8 cellular contexts compared by ENCODE assay signal in the genomic region with DNA sequence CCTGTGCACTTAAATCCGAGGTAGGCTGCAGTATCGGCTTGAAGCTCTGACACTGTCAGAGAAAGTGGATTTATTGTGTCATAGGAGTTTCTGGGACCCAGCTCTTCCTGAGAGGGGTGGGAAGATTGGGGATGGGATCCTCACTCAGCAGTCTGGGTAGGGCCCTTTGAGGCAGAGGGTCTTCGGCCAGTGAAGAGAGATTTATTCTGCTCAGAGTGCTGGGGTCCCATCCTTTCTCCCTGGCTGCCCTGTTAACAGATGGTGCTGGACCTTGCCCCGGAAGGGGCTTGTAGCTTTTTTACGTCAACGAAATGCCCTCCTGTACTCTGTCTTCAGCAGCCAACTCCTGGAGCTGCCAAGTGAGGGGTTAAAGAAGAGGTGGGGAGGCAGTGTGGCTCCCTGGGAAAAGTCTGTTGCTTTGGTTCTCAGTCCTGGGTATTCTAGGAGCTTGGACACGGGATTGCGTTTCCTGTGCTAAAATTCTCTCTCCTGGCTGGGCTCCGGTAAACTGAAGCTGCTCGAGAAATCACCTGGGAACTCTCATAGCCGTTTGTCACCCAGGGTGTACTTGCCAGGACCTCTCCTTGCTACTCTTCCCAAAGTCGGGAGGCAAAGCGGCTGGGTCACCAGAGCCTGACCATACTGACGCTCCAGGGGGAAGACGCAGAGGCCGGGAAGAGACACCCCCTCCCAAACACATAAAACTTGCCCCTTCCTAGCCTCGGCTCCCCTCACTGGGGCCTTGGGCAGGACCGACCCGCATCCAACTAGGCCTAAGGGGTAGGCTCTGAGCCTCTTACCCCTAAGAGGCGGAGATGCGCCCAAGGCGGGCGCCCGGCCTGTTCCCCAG. TPM values are rescaled to one million over a fixed set of nuclear protein-coding genes. Genes with fewer than 3 reads are reported as not detected.
DNase-seq lines count a peak whose midpoint lies in the region; ATAC-seq and TF ChIP-seq lines count a peak whose summit lies in the region.

No MANE protein-coding gene starts in this region.

- ATAC-seq in GM19463 (IDR thresholded peaks at IDR 0.05; ENCODE audit: unreplicated experiment) (peak; percentile 9), RWPE2 (ENCODE audit: low read depth) (peak; percentile 2; the same call in 2 of the 3 replicates)

- H3K4me3 ChIP-seq in RWPE2 (ENCODE audit: severe bottlenecking) (peak overlapping the region; percentile 75), esophagus (ENCODE audit: low read depth in 1 of 2, low read length in 2 of 2) (peak overlapping the region; percentile 76 to 79)

- no peaks in the 10 kb centered on the region for H3K27me3 Mint-ChIP-seq in nephron (ENCODE audit: low read depth)

- 29 to 35% methylated on average over 24 of the region's 24 CpGs for WGBS in esophagus, 2 donors

- H3K27me3 ChIP-seq in RWPE2 (ENCODE audit: insufficient read depth, poor library complexity, severe bottlenecking) = no peaks in the 10 kb centered on the region
- H3K27me3 ChIP-seq in esophagus (ENCODE audit: control insufficient read depth in 1 of 2, insufficient read depth in 2 of 2, low read length in 2 of 2) = no peaks in the 10 kb centered on the region

- H3K4me1 Mint-ChIP-seq in nephron = peaks cover 45% of the 10 kb centered on the region

- H3K9me3 Mint-ChIP-seq in nephron = no peaks in the 10 kb centered on the region

- H3K4me3 Mint-ChIP-seq in nephron = peak overlapping the region; percentile 92 to 94 (median 93)

- H3K4me1 ChIP-seq in RWPE2 (ENCODE audit: insufficient read depth, poor library complexity, severe bottlenecking) = no peaks in the 10 kb centered on the region
- H3K4me1 ChIP-seq in esophagus (ENCODE audit: control insufficient read depth in 2 of 2, insufficient read depth in 2 of 2, low read length in 1 of 2) = peaks cover 3 to 14% of the 10 kb centered on the region in 2 donors

- H3K27ac ChIP-seq in 22Rv1 (peak overlapping the region; percentile 91), RWPE2 (ENCODE audit: poor library complexity, severe bottlenecking) (peak overlapping the region; percentile 48), esophagus (ENCODE audit: low read depth in 2 of 2, low read length in 1 of 2) (peak overlapping the region; percentile 91 to 99)

- peak overlapping the region; percentile 85 to 97 (median 96) for H3K27ac Mint-ChIP-seq in nephron

- DNase-seq in RWPE2 (ENCODE audit: low spot score) (no peak), NCI-H2171 (lab: John Stamatoyannopoulos, UW) (no peak), superior temporal gyrus (ENCODE audit: extremely low spot score) (no peak), COLO829 (ENCODE audit: low spot score) (no peak)

- H3K36me3 Mint-ChIP-seq in nephron (ENCODE audit: low read depth) = peaks cover 13% of the 10 kb centered on the region

- H3K9me3 ChIP-seq in RWPE2 (ENCODE audit: severe bottlenecking) (no peaks in the 10 kb centered on the region), esophagus (ENCODE audit: control insufficient read depth in 2 of 2, insufficient read depth in 1 of 2, low read depth in 1 of 2, low read length in 1 of 2) (no peaks in the 10 kb centered on the region)

- H3K36me3 ChIP-seq in RWPE2 (ENCODE audit: low read depth) (peaks cover 14% of the 10 kb centered on the region; the same call in 1 of the 2 replicates), esophagus (ENCODE audit: control insufficient read depth in 2 of 2, insufficient read depth in 2 of 2, low read length in 1 of 2) (peaks cover 0 to 12% of the 10 kb centered on the region in 2 donors)

- no peak for TF ChIP-seq CTCF in 22Rv1 (IDR thresholded peaks at IDR 0.05)
- no peak for TF ChIP-seq CTCF in RWPE2 (IDR thresholded peaks at IDR 0.05; ENCODE audit: poor library complexity, severe bottlenecking)
- TF ChIP-seq CTCF in nephron (IDR thresholded peaks at IDR 0.05; ENCODE audit: unreplicated experiment in 3 of 3) = no peak

RNA-seq across cellular contexts. Expression of a gene that starts 0.8 kb away (rescaled TPM):
- polyA plus RNA-seq in esophagus = 100 to 1,000 TPM; 111 to 116 TPM

RNA-seq across cellular contexts. Expression of a gene that starts 4.6 kb away (rescaled TPM):
- 10 to 100 TPM in 1 of 2 donors, 1 to 10 TPM in 1; 6.1 to 10.0 TPM for polyA plus RNA-seq in esophagus

RNA-seq across cellular contexts. Expression of a gene that starts 8.1 kb away (rescaled TPM):
- polyA plus RNA-seq in esophagus = 10 to 100 TPM in 1 of 2 donors, 1 to 10 TPM in 1; 6.9 to 12.3 TPM

RNA-seq across cellular contexts. Expression of a gene that starts 11.9 kb away (rescaled TPM):
- 100 to 1,000 TPM in 1 of 2 donors, 10 to 100 TPM in 1; 93.3 to 107 TPM for polyA plus RNA-seq in esophagus

RNA-seq across cellular contexts. Expression of a gene that starts 51.9 kb away (rescaled TPM):
- 1 to 10 TPM; 1.2 to 6.3 TPM for polyA plus RNA-seq in esophagus
